21 cellular contexts compared by ENCODE assay signal in the genomic region with DNA sequence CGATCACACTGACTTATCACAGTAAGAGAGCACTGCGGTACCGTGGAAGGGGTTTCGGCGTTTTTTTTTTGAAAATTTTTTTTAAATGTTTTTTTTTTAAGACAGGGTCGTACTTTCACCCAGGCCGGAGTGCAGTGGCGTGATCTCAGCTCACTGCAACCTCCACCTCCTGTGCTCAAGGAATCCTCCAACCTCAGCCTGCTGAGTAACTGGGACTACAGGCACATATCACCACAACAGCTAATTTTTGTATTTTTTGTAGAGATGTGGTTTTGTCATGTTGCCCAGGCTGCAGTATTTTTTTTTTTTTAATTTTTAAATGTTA. TPM values are rescaled to one million over a fixed set of nuclear protein-coding genes. Genes with fewer than 3 reads are reported as not detected.
DNase-seq lines count a peak whose midpoint lies in the region; ATAC-seq and TF ChIP-seq lines count a peak whose summit lies in the region.
"Had no signal": no experiment of that assay in that cellular context is flagged by ENCODE, and none has a peak within 500 bp of the region (broad histone marks: within the 10 kb centered on the region; RNA-seq: fewer than 3 reads in every experiment).

No MANE protein-coding gene starts in this region.

- H3K27ac ChIP-seq in HEK293 (ENCODE audit: extremely low read depth, low read depth, low read length), result no peak overlapping the region
- H3K27ac ChIP-seq: BLaER1 treated with 17β-estradiol and CSF1 and Interleukin-3, amounts not matched to agents 10 nM and 100 nM had no signal

- H3K27ac Mint-ChIP-seq in activated naive CD4-positive, alpha-beta T cell treated with anti-CD3 and anti-CD28 coated beads for 36 hours, result peak overlapping the region; percentile 76
- H3K27ac Mint-ChIP-seq in activated naive CD4-positive, alpha-beta T cell treated with anti-CD3 and anti-CD28 coated beads, Interleukin-2, amount 50 U/mL, for 72 hours, result peak overlapping the region in 1 of 2 donors; percentile 83
- H3K27ac Mint-ChIP-seq in activated T-helper 1 cell treated with anti-CD3 and anti-CD28 coated beads, Interleukin-12 subunit alpha, Interleukin-12 subunit beta, Interleukin-2, Interleukin-4 antibody, amounts not matched to agents 30 ng/mL and 10 ng/mL and 1 ng/mL, durations not matched to agents 14 hours and 24 hours and 36 hours, result peak overlapping the region; percentile 37
- H3K27ac Mint-ChIP-seq in central memory CD8-positive, alpha-beta T cell (ENCODE audit: low read depth), result peak overlapping the region; percentile 26
- H3K27ac Mint-ChIP-seq: GM23338 had no signal

- H3K9me3 ChIP-seq in HEK293 (ENCODE audit: control insufficient read depth, insufficient read depth, low read depth, low read length), result no peaks in the 10 kb centered on the region
- H3K9me3 ChIP-seq: BLaER1 treated with 17β-estradiol and CSF1 and Interleukin-3, amounts not matched to agents 10 nM and 100 nM had no signal

- peaks cover 21% of the 10 kb centered on the region for H3K4me1 ChIP-seq in HEK293 (ENCODE audit: control insufficient read depth, insufficient read depth, low read length)

- peaks cover 18% of the 10 kb centered on the region in 2 experiments; a peak in 2 of 3 replicates for H3K36me3 ChIP-seq in HEK293 (ENCODE audit: control insufficient read depth in 2 of 2, insufficient read depth in 1 of 2, low read length in 2 of 2)

- intact Hi-C loops in activated naive CD4-positive, alpha-beta T cell treated with anti-CD3 and anti-CD28 coated beads for 36 hours (cut with micrococcal nuclease), result no loop called here
- intact Hi-C loops in activated T-helper 1 cell treated with anti-CD3 and anti-CD28 coated beads, Interleukin-12 subunit alpha, Interleukin-12 subunit beta, Interleukin-2, Interleukin-4 antibody, amounts not matched to agents 30 ng/mL and 10 ng/mL and 1 ng/mL, durations not matched to agents 14 hours and 24 hours and 36 hours (cut with micrococcal nuclease), result no loop called here

- peaks cover 43% of the 10 kb centered on the region for H3K36me3 Mint-ChIP-seq in activated naive CD4-positive, alpha-beta T cell treated with anti-CD3 and anti-CD28 coated beads for 36 hours (ENCODE audit: low read depth)
- H3K36me3 Mint-ChIP-seq in activated naive CD4-positive, alpha-beta T cell treated with anti-CD3 and anti-CD28 coated beads, Interleukin-2, amount 50 U/mL, for 72 hours, result peaks cover 32 to 49% of the 10 kb centered on the region in 2 donors
- peaks cover 43% of the 10 kb centered on the region for H3K36me3 Mint-ChIP-seq in activated T-helper 1 cell treated with anti-CD3 and anti-CD28 coated beads, Interleukin-12 subunit alpha, Interleukin-12 subunit beta, Interleukin-2, Interleukin-4 antibody, amounts not matched to agents 30 ng/mL and 10 ng/mL and 1 ng/mL, durations not matched to agents 14 hours and 24 hours and 36 hours (ENCODE audit: low read depth)
- H3K36me3 Mint-ChIP-seq in central memory CD8-positive, alpha-beta T cell (ENCODE audit: insufficient read depth), result peaks cover 29% of the 10 kb centered on the region

- no peak for ATAC-seq in activated naive CD4-positive, alpha-beta T cell treated with anti-CD3 and anti-CD28 coated beads, Interleukin-2, amount 50 U/mL, for 72 hours
- ATAC-seq in central memory CD8-positive, alpha-beta T cell (replicated peaks; ENCODE audit: extremely low read depth, poor library complexity, severe bottlenecking), result no peak
- no peak for ATAC-seq in HG02840 (IDR thresholded peaks at IDR 0.05; ENCODE audit: low FRiP score, unreplicated experiment)
- ATAC-seq: CD8-positive, alpha-beta T cell; GM23338; HCT116; PC-3 had no signal

- H3K27me3 Mint-ChIP-seq in activated naive CD4-positive, alpha-beta T cell treated with anti-CD3 and anti-CD28 coated beads for 36 hours (ENCODE audit: low read depth), result no peaks in the 10 kb centered on the region
- H3K27me3 Mint-ChIP-seq in activated T-helper 1 cell treated with anti-CD3 and anti-CD28 coated beads, Interleukin-12 subunit alpha, Interleukin-12 subunit beta, Interleukin-2, Interleukin-4 antibody, amounts not matched to agents 30 ng/mL and 10 ng/mL and 1 ng/mL, durations not matched to agents 14 hours and 24 hours and 36 hours (ENCODE audit: insufficient read depth), result no peaks in the 10 kb centered on the region
- no peaks in the 10 kb centered on the region for H3K27me3 Mint-ChIP-seq in central memory CD8-positive, alpha-beta T cell

- TF ChIP-seq CTCF in HEK293 (tag by site-specific recombination; IDR thresholded peaks at IDR 0.05), result no peak
- no peak for TF ChIP-seq CTCF in GM10266 (IDR thresholded peaks at IDR 0.05; ENCODE audit: control insufficient read depth, insufficient read depth, low read depth, missing control alignments)

- peaks cover 38% of the 10 kb centered on the region for H3K4me1 Mint-ChIP-seq in activated naive CD4-positive, alpha-beta T cell treated with anti-CD3 and anti-CD28 coated beads for 36 hours (ENCODE audit: low read depth)
- peaks cover 25% of the 10 kb centered on the region for H3K4me1 Mint-ChIP-seq in activated T-helper 1 cell treated with anti-CD3 and anti-CD28 coated beads, Interleukin-12 subunit alpha, Interleukin-12 subunit beta, Interleukin-2, Interleukin-4 antibody, amounts not matched to agents 30 ng/mL and 10 ng/mL and 1 ng/mL, durations not matched to agents 14 hours and 24 hours and 36 hours (ENCODE audit: low read depth)
- H3K4me1 Mint-ChIP-seq in central memory CD8-positive, alpha-beta T cell, result peaks cover 14% of the 10 kb centered on the region

- no peaks in the 10 kb centered on the region for H3K9me3 Mint-ChIP-seq in activated naive CD4-positive, alpha-beta T cell treated with anti-CD3 and anti-CD28 coated beads for 36 hours
- no peaks in the 10 kb centered on the region for H3K9me3 Mint-ChIP-seq in activated naive CD4-positive, alpha-beta T cell treated with anti-CD3 and anti-CD28 coated beads, Interleukin-2, amount 50 U/mL, for 72 hours
- H3K9me3 Mint-ChIP-seq in activated T-helper 1 cell treated with anti-CD3 and anti-CD28 coated beads, Interleukin-12 subunit alpha, Interleukin-12 subunit beta, Interleukin-2, Interleukin-4 antibody, amounts not matched to agents 30 ng/mL and 10 ng/mL and 1 ng/mL, durations not matched to agents 14 hours and 24 hours and 36 hours, result no peaks in the 10 kb centered on the region
- H3K9me3 Mint-ChIP-seq in central memory CD8-positive, alpha-beta T cell, result no peaks in the 10 kb centered on the region
- H3K9me3 Mint-ChIP-seq: CD8-positive, alpha-beta T cell; GM23338 had no signal

- H3K4me3 Mint-ChIP-seq in activated naive CD4-positive, alpha-beta T cell treated with anti-CD3 and anti-CD28 coated beads for 36 hours, result no peak overlapping the region
- no peak overlapping the region for H3K4me3 Mint-ChIP-seq in activated T-helper 1 cell treated with anti-CD3 and anti-CD28 coated beads, Interleukin-12 subunit alpha, Interleukin-12 subunit beta, Interleukin-2, Interleukin-4 antibody, amounts not matched to agents 30 ng/mL and 10 ng/mL and 1 ng/mL, durations not matched to agents 14 hours and 24 hours and 36 hours
- no peak overlapping the region for H3K4me3 Mint-ChIP-seq in central memory CD8-positive, alpha-beta T cell
- H3K4me3 Mint-ChIP-seq: CD8-positive, alpha-beta T cell; GM23338 had no signal

- no peak for DNase-seq in activated naive CD4-positive, alpha-beta T cell treated with anti-CD3 and anti-CD28 coated beads for 36 hours
- DNase-seq in activated naive CD4-positive, alpha-beta T cell treated with anti-CD3 and anti-CD28 coated beads, Interleukin-2, amount 50 U/mL, for 72 hours (ENCODE audit: low spot score in 2 of 2), result no peak
- DNase-seq in activated T-helper 1 cell treated with anti-CD3 and anti-CD28 coated beads, Interleukin-12 subunit alpha, Interleukin-12 subunit beta, Interleukin-2, Interleukin-4 antibody, amounts not matched to agents 30 ng/mL and 10 ng/mL and 1 ng/mL, durations not matched to agents 14 hours and 24 hours and 36 hours (ENCODE audit: low spot score), result no peak
- no peak for DNase-seq in central memory CD8-positive, alpha-beta T cell (ENCODE audit: low spot score in 2 of 2)
- DNase-seq in GM10266 (ENCODE audit: extremely low spot score), result no peak
- DNase-seq: Calu3; CD8-positive, alpha-beta T cell; DMS53; EL; MM.1S; NCI-H1092; NCI-H1436 treated with DMSO at 0.1 percent for 48 hours; NCI-H2029; NCI-H345; NCI-H524 treated with DMSO at 0.1 percent for 48 hours; PC-3 had no signal

- CTCF ChIA-PET in activated naive CD4-positive, alpha-beta T cell treated with anti-CD3 and anti-CD28 coated beads for 36 hours (lab: Charles Lee), result interaction anchor here (0.7 to 8.9 kb wide), 6 partner anchors 14 to 151 kb away, joined by 3 to 66 read pairs (median 3); no protein-coding TSS in a partner anchor
- CTCF ChIA-PET in HEK293 (lab: Yijun Ruan, JAX), result interaction anchor here (0.6 to 11.0 kb wide), 10 partner anchors 13 to 1023 kb away, joined by 3 to 236 read pairs (median 5); partner anchors contain the start of genes LTBP4 and SERTAD1

- POLR2A ChIA-PET in HEK293 (lab: Yijun Ruan, JAX), result interaction anchor here (0.7 to 5.2 kb wide), 2 partner anchors 11 to 1261 kb away, joined by 4 to 61 read pairs; no protein-coding TSS in a partner anchor

- H3K4me3 ChIP-seq in HEK293 (ENCODE audit: low read depth, low read length), result no peak overlapping the region
- H3K4me3 ChIP-seq: BLaER1 treated with 17β-estradiol and CSF1 and Interleukin-3, amounts not matched to agents 10 nM and 100 nM; GM23338 had no signal

TF ChIP-seq in HEK293, 187 proteins besides CTCF, POLR2A, EP300 and RAD21 (continues in another document):
- no peak for TF ChIP-seq ZNF324 (tag by site-specific recombination; IDR thresholded peaks at IDR 0.05)

RNA-seq across cellular contexts. Expression of gene LTBP4, which starts 19.0 kb away (rescaled TPM):
- 100 to 1,000 TPM; 147 to 153 TPM for total RNA-seq in activated naive CD4-positive, alpha-beta T cell treated with anti-CD3 and anti-CD28 coated beads for 36 hours
- total RNA-seq in activated naive CD4-positive, alpha-beta T cell treated with anti-CD3 and anti-CD28 coated beads, Interleukin-2, amount 50 U/mL, for 72 hours, result 100 to 1,000 TPM; 178 to 245 TPM
- 107 and 116 TPM in 2 replicates for total RNA-seq in activated T-helper 1 cell treated with anti-CD3 and anti-CD28 coated beads, Interleukin-12 subunit alpha, Interleukin-12 subunit beta, Interleukin-2, Interleukin-4 antibody, amounts not matched to agents 30 ng/mL and 10 ng/mL and 1 ng/mL, durations not matched to agents 14 hours and 24 hours and 36 hours

RNA-seq across cellular contexts. Expression of gene SHKBP1, which starts 43.5 kb away (rescaled TPM):
- total RNA-seq in activated naive CD4-positive, alpha-beta T cell treated with anti-CD3 and anti-CD28 coated beads for 36 hours, result 10 to 100 TPM; 90.1 to 99.4 TPM
- 100 to 1,000 TPM; 108 to 173 TPM for total RNA-seq in activated naive CD4-positive, alpha-beta T cell treated with anti-CD3 and anti-CD28 coated beads, Interleukin-2, amount 50 U/mL, for 72 hours
- 102 and 113 TPM in 2 replicates for total RNA-seq in activated T-helper 1 cell treated with anti-CD3 and anti-CD28 coated beads, Interleukin-12 subunit alpha, Interleukin-12 subunit beta, Interleukin-2, Interleukin-4 antibody, amounts not matched to agents 30 ng/mL and 10 ng/mL and 1 ng/mL, durations not matched to agents 14 hours and 24 hours and 36 hours
